6 cellular contexts compared by ENCODE assay signal in the genomic region with DNA sequence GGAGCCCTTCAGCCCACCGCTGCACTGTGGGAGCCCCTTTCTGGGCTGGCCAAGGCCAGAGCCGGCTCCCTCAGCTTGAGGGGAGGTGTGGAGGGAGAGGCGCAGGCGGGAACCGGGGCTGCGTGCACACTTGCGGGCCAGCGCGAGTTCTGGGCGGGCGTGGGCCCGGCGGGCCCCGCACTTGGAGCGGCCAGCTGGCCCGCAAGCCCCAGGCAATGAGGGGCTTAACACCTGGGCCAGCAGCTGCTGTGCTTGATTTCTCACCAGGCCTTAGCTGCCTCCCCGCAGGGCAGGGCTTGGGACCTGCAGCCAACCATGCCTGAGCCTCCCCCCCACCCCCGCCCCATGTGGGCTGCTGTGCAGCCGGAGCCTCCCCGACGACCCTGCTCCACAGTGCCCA. TPM values are rescaled to one million over a fixed set of nuclear protein-coding genes. Genes with fewer than 3 reads are reported as not detected.
A peak's percentile ranks its signal among the peaks of the same experiment; 100 is the strongest.
DNase-seq lines count a peak whose midpoint lies in the region.
"Not testable (repeated sequence)": the region's sequence is repeated elsewhere in the genome, so short reads cannot be mapped to it uniquely, and the experiment has no call there.
"Had no signal": no experiment of that assay in that cellular context is flagged by ENCODE, and none has a peak within 500 bp of the region (broad histone marks: within the 10 kb centered on the region; RNA-seq: fewer than 3 reads in every experiment).

No MANE protein-coding gene starts in this region.

- H3K4me3 Mint-ChIP-seq in activated CD4-positive, alpha-beta T cell treated with anti-CD3 and anti-CD28 coated beads, Interleukin-2, amount 10 ng/mL, durations not matched to agents 24 days and 14 days = not testable (repeated sequence)

- not testable (repeated sequence) for H3K27ac Mint-ChIP-seq in activated CD4-positive, alpha-beta T cell treated with anti-CD3 and anti-CD28 coated beads, Interleukin-2, amount 10 ng/mL, durations not matched to agents 24 days and 14 days

- H3K4me1 Mint-ChIP-seq in activated CD4-positive, alpha-beta T cell treated with anti-CD3 and anti-CD28 coated beads, Interleukin-2, amount 10 ng/mL, durations not matched to agents 24 days and 14 days = not testable (repeated sequence)

- peak; percentile 37 for DNase-seq in activated CD4-positive, alpha-beta T cell treated with anti-CD3 and anti-CD28 coated beads, Interleukin-2, amount 10 ng/mL, durations not matched to agents 24 days and 14 days

- H3K36me3 Mint-ChIP-seq in activated CD4-positive, alpha-beta T cell treated with anti-CD3 and anti-CD28 coated beads, Interleukin-2, amount 10 ng/mL, durations not matched to agents 24 days and 14 days (ENCODE audit: low read depth) = not testable (repeated sequence)

- not testable (repeated sequence) for H3K9me3 Mint-ChIP-seq in activated CD4-positive, alpha-beta T cell treated with anti-CD3 and anti-CD28 coated beads, Interleukin-2, amount 10 ng/mL, durations not matched to agents 24 days and 14 days

- not testable (repeated sequence) for H3K27me3 Mint-ChIP-seq in activated CD4-positive, alpha-beta T cell treated with anti-CD3 and anti-CD28 coated beads, Interleukin-2, amount 10 ng/mL, durations not matched to agents 24 days and 14 days

- intact Hi-C loops in activated CD4-positive, alpha-beta T cell treated with anti-CD3 and anti-CD28 coated beads, Interleukin-2, amount 10 ng/mL, durations not matched to agents 24 days and 14 days (cut with micrococcal nuclease) = not testable (repeated sequence)

RNA-seq across cellular contexts. Expression of a gene that starts 30.7 kb away (rescaled TPM):
- total RNA-seq in activated CD4-positive, alpha-beta T cell treated with anti-CD3 and anti-CD28 coated beads, Interleukin-2, amount 10 ng/mL, durations not matched to agents 24 days and 14 days = not detected in 2 replicates
- total RNA-seq: B cell; CD4-positive, alpha-beta T cell; CD4-positive, CD25-positive, alpha-beta regulatory T cell; CD8-positive, alpha-beta memory T cell; CD8-positive, alpha-beta T cell had no signal
